12 cellular contexts compared by ENCODE assay signal in the genomic region with DNA sequence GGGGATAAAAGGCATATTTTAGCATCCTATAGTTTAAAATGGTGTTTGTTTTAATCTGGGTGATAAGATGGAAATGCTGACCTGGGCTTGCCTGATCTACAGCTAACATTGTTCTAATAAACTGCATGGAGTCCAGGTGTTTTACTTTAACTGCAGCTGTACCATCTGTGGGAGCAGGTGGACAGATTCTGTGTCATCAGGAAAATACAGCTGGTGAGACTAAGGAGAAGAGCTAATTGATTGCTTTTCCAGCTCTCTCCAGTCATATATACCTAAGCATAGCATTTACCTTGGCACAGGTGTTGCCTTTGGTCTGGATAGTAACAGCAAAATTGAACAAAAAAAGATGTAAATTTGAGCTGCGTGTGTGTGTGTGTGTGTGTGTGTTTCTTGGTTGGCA. TPM values are rescaled to one million over a fixed set of nuclear protein-coding genes. Genes with fewer than 3 reads are reported as not detected.
A peak's percentile ranks its signal among the peaks of the same experiment; 100 is the strongest.
DNase-seq lines count a peak whose midpoint lies in the region; ATAC-seq lines count a peak whose summit lies in the region.
"Had no signal": no experiment of that assay in that cellular context is flagged by ENCODE, and none has a peak within 500 bp of the region (broad histone marks: within the 10 kb centered on the region; RNA-seq: fewer than 3 reads in every experiment).

No MANE protein-coding gene starts in this region.

- intact Hi-C loops in activated CD4-positive, alpha-beta T cell treated with anti-CD3 and anti-CD28 coated beads, Interleukin-2, amount 10 ng/mL, durations not matched to agents 24 days and 14 days (cut with micrococcal nuclease) = no loop called here

- no peaks in the 10 kb centered on the region for H3K27me3 Mint-ChIP-seq in stimulated activated naive B cell treated with anti-CD40 and anti-IgM and Interleukin-4, amounts not matched to agents 10 μg/mL and 1 μg/mL and 100 μg/mL, for 72 hours
- H3K27me3 Mint-ChIP-seq in activated CD4-positive, alpha-beta T cell treated with anti-CD3 and anti-CD28 coated beads, Interleukin-2, amount 10 ng/mL, durations not matched to agents 24 days and 14 days = no peaks in the 10 kb centered on the region
- H3K27me3 Mint-ChIP-seq: activated naive CD4-positive, alpha-beta T cell treated with anti-CD3 and anti-CD28 coated beads, Interleukin-2, amount 10 ng/mL, durations not matched to agents 7 days and 5 days had no signal

- peaks cover 9 to 31% of the 10 kb centered on the region in 2 donors for H3K4me1 Mint-ChIP-seq in stimulated activated naive B cell treated with anti-CD40 and anti-IgM and Interleukin-4, amounts not matched to agents 10 μg/mL and 1 μg/mL and 100 μg/mL, for 72 hours
- peaks cover 9% of the 10 kb centered on the region for H3K4me1 Mint-ChIP-seq in activated CD4-positive, alpha-beta T cell treated with anti-CD3 and anti-CD28 coated beads, Interleukin-2, amount 10 ng/mL, durations not matched to agents 24 days and 14 days

- DNase-seq in NAMALWA (ENCODE audit: low spot score) (peak; percentile 25), NCI-H2081 treated with DMSO at 0.1 percent for 48 hours (lab: John Stamatoyannopoulos, UW) (peak; percentile 97), NCI-H82 (lab: John Stamatoyannopoulos, UW) (peak; percentile 90)
- no peak for DNase-seq in stimulated activated naive B cell treated with anti-CD40 and anti-IgM and Interleukin-4, amounts not matched to agents 10 μg/mL and 1 μg/mL and 100 μg/mL, for 72 hours
- DNase-seq in activated CD4-positive, alpha-beta T cell treated with anti-CD3 and anti-CD28 coated beads, Interleukin-2, amount 10 ng/mL, durations not matched to agents 24 days and 14 days = no peak
- no peak for DNase-seq in activated CD8-positive, alpha-beta memory T cell treated with anti-CD3 and anti-CD28 coated beads, Interleukin-2, amount 50 U/mL, for 4 hours
- DNase-seq: activated naive CD4-positive, alpha-beta T cell treated with anti-CD3 and anti-CD28 coated beads, Interleukin-2, amount 10 ng/mL, durations not matched to agents 7 days and 5 days; effector CD4-positive, alpha-beta T cell; GDM1; left ventricle myocardium inferior had no signal

- H3K9me3 Mint-ChIP-seq in stimulated activated naive B cell treated with anti-CD40 and anti-IgM and Interleukin-4, amounts not matched to agents 10 μg/mL and 1 μg/mL and 100 μg/mL, for 72 hours = no peaks in the 10 kb centered on the region
- no peaks in the 10 kb centered on the region for H3K9me3 Mint-ChIP-seq in activated CD4-positive, alpha-beta T cell treated with anti-CD3 and anti-CD28 coated beads, Interleukin-2, amount 10 ng/mL, durations not matched to agents 24 days and 14 days
- H3K9me3 Mint-ChIP-seq: activated naive CD4-positive, alpha-beta T cell treated with anti-CD3 and anti-CD28 coated beads, Interleukin-2, amount 10 ng/mL, durations not matched to agents 7 days and 5 days had no signal

- H3K27ac Mint-ChIP-seq in stimulated activated naive B cell treated with anti-CD40 and anti-IgM and Interleukin-4, amounts not matched to agents 10 μg/mL and 1 μg/mL and 100 μg/mL, for 72 hours = peak overlapping the region; percentile 22
- no peak overlapping the region for H3K27ac Mint-ChIP-seq in activated CD4-positive, alpha-beta T cell treated with anti-CD3 and anti-CD28 coated beads, Interleukin-2, amount 10 ng/mL, durations not matched to agents 24 days and 14 days
- H3K27ac Mint-ChIP-seq: activated naive CD4-positive, alpha-beta T cell treated with anti-CD3 and anti-CD28 coated beads, Interleukin-2, amount 10 ng/mL, durations not matched to agents 7 days and 5 days had no signal

- H3K4me3 Mint-ChIP-seq in stimulated activated naive B cell treated with anti-CD40 and anti-IgM and Interleukin-4, amounts not matched to agents 10 μg/mL and 1 μg/mL and 100 μg/mL, for 72 hours = no peak overlapping the region
- H3K4me3 Mint-ChIP-seq in activated CD4-positive, alpha-beta T cell treated with anti-CD3 and anti-CD28 coated beads, Interleukin-2, amount 10 ng/mL, durations not matched to agents 24 days and 14 days = no peak overlapping the region
- H3K4me3 Mint-ChIP-seq: activated naive CD4-positive, alpha-beta T cell treated with anti-CD3 and anti-CD28 coated beads, Interleukin-2, amount 10 ng/mL, durations not matched to agents 7 days and 5 days had no signal

- no peak for ATAC-seq in stimulated activated naive B cell treated with anti-CD40 and anti-IgM and Interleukin-4, amounts not matched to agents 10 μg/mL and 1 μg/mL and 100 μg/mL, for 72 hours (replicated peaks)
- no peak for ATAC-seq in HG02571 (IDR thresholded peaks at IDR 0.05; ENCODE audit: unreplicated experiment)
- ATAC-seq: Panc1 had no signal

- H3K36me3 Mint-ChIP-seq in stimulated activated naive B cell treated with anti-CD40 and anti-IgM and Interleukin-4, amounts not matched to agents 10 μg/mL and 1 μg/mL and 100 μg/mL, for 72 hours = peaks cover 8 to 12% of the 10 kb centered on the region in 2 donors
- peaks cover 5% of the 10 kb centered on the region for H3K36me3 Mint-ChIP-seq in activated CD4-positive, alpha-beta T cell treated with anti-CD3 and anti-CD28 coated beads, Interleukin-2, amount 10 ng/mL, durations not matched to agents 24 days and 14 days (ENCODE audit: low read depth)

RNA-seq across cellular contexts. Expression of gene CBFA2T2, which starts 31.6 kb away (rescaled TPM):
- total RNA-seq in activated CD4-positive, alpha-beta T cell treated with anti-CD3 and anti-CD28 coated beads, Interleukin-2, amount 10 ng/mL, durations not matched to agents 24 days and 14 days = 12.9 TPM in 2 replicates

Comparison
In these comparisons a context has a peak if more than half of its experiments do, and no peak if none do; other contexts are left out.
1. DNase-seq: peak in NAMALWA (single experiment), NCI-H2081 treated with DMSO at 0.1 percent for 48 hours (single experiment) and NCI-H82 (single experiment); none in stimulated activated naive B cell treated with anti-CD40 and anti-IgM and Interleukin-4, amounts not matched to agents 10 μg/mL and 1 μg/mL and 100 μg/mL, for 72 hours (single experiment), activated CD4-positive, alpha-beta T cell treated with anti-CD3 and anti-CD28 coated beads, Interleukin-2, amount 10 ng/mL, durations not matched to agents 24 days and 14 days (single experiment) and activated CD8-positive, alpha-beta memory T cell treated with anti-CD3 and anti-CD28 coated beads, Interleukin-2, amount 50 U/mL, for 4 hours (single experiment).